12 cellular contexts compared by ENCODE assay signal in the genomic region with DNA sequence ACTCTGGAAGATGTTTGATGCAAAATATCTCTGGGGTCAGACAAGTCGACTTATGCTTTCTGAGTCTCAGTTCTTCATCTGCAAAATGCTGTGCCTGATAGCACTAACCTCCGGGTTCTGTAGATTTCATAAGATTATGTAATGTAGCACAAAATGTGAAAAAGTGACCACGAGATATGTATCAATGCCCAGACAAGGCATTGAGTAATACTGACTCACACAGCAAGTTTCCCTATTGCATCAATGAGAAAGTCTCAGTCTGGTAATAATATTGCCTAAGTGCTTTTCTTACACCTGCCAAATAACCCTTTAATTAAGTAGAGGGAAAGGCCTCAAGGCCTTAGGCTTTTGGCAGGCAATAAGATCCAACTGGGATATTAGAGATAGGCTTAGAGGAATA. TPM values are rescaled to one million over a fixed set of nuclear protein-coding genes. Genes with fewer than 3 reads are reported as not detected.
DNase-seq lines count a peak whose midpoint lies in the region; ATAC-seq, FAIRE-seq and TF ChIP-seq lines count a peak whose summit lies in the region.
"Had no signal": no experiment of that assay in that cellular context is flagged by ENCODE, and none has a peak within 500 bp of the region (broad histone marks: within the 10 kb centered on the region; RNA-seq: fewer than 3 reads in every experiment).

No MANE protein-coding gene starts in this region.

- H3K9me3 ChIP-seq in psoas muscle (no peaks in the 10 kb centered on the region), small intestine (ENCODE audit: control insufficient read depth, low read depth) (no peaks in the 10 kb centered on the region)
- H3K9me3 ChIP-seq: heart left ventricle had no signal

- WGBS in psoas muscle, 3 donors, result 76 to 82% (median 77%) methylated on average over 3 of the region's 3 CpGs
- 57 to 63% (median 60%) methylated on average over 3 of the region's 3 CpGs for WGBS in small intestine, 3 donors

- H3K36me3 ChIP-seq in psoas muscle (ENCODE audit: insufficient read depth in 1 of 2, low read depth in 1 of 2) (no peaks in the 10 kb centered on the region), small intestine (ENCODE audit: control insufficient read depth in 2 of 2, insufficient read depth in 2 of 2, low read length in 2 of 2) (no peaks in the 10 kb centered on the region)
- H3K36me3 ChIP-seq: cardiac muscle cell, heart left ventricle had no signal

- H3K4me3 ChIP-seq in psoas muscle, result no peak overlapping the region
- no peak overlapping the region for H3K4me3 ChIP-seq in small intestine (ENCODE audit: low read depth in 1 of 2, low read length in 2 of 2)
- H3K4me3 ChIP-seq: cardiac muscle cell, heart left ventricle had no signal

- intact Hi-C loops in psoas muscle (cut with DNase I), result no loop called here

- H3K27ac ChIP-seq in epithelial cell of prostate (peak overlapping the region; percentile 11), psoas muscle (no peak overlapping the region), small intestine (ENCODE audit: low read depth in 1 of 2, low read length in 1 of 2) (no peak overlapping the region)
- H3K27ac ChIP-seq: cardiac muscle cell, heart left ventricle had no signal

- DNase-seq in EL (peak; percentile 4), MV-4-11 (lab: John Stamatoyannopoulos, UW) (peak; percentile 98), epithelial cell of prostate (ENCODE audit: low read depth, low spot score) (peak; percentile 80), psoas muscle (no peak), NCI-H2196 treated with DMSO at 0.1 percent for 48 hours (lab: John Stamatoyannopoulos, UW; ENCODE audit: unreplicated experiment) (no peak), NCI-H774 (lab: John Stamatoyannopoulos, UW) (no peak), small intestine (no peak)
- DNase-seq: heart left ventricle, NCI-H510A had no signal

- H3K27me3 ChIP-seq in psoas muscle (ENCODE audit: insufficient read depth in 3 of 3, low read length in 2 of 3) (no peaks in the 10 kb centered on the region), small intestine (ENCODE audit: control insufficient read depth in 2 of 2, insufficient read depth in 2 of 2, low read length in 2 of 2) (no peaks in the 10 kb centered on the region)

- H3K4me1 ChIP-seq in psoas muscle, result no peaks in the 10 kb centered on the region
- H3K4me1 ChIP-seq in small intestine (ENCODE audit: control insufficient read depth in 2 of 2, insufficient read depth in 1 of 2, low read depth in 1 of 2, low read length in 1 of 2), result peaks cover 0 to 2% of the 10 kb centered on the region in 2 donors

- FAIRE-seq in small intestine (lab: Jason Lieb, UNC), result no peak

- TF ChIP-seq CTCF in psoas muscle (IDR thresholded peaks at IDR 0.05), result no peak

- ATAC-seq in psoas muscle, result peak; percentile 43 to 66 (median 50)
- ATAC-seq in GM21447 (IDR thresholded peaks at IDR 0.05; ENCODE audit: unreplicated experiment), result no peak

RNA-seq across cellular contexts. Expression of a gene that starts 41.4 kb away (rescaled TPM):
- total RNA-seq in psoas muscle, result 10 to 100 TPM; 21.7 to 60.9 (median 38.6) TPM
- 10 to 100 TPM; 16.0 to 23.2 (median 16.1) TPM for polyA plus RNA-seq in psoas muscle
- 10 to 100 TPM in 2 of 3 donors, 1 to 10 TPM in 1; 1.6 to 97.2 (median 16.5) TPM for polyA plus RNA-seq in small intestine
- polyA plus RNA-seq: IgD-negative memory B cell had no signal

Comparison
In these comparisons a context has a peak if more than half of its experiments do, and no peak if none do; other contexts are left out.
1. DNase-seq: peak in EL (single experiment), MV-4-11 (single experiment) and epithelial cell of prostate (single experiment); none in psoas muscle (0 of 2), NCI-H2196 treated with DMSO at 0.1 percent for 48 hours (single experiment), NCI-H774 (single experiment) and small intestine (single experiment).